In genomic region chrX:4043951-4044350, GRCh38 we compare ENCODE assay signal across 19 cellular contexts.
"Had no signal": no experiment of that assay in that cellular context is flagged by ENCODE, and none has a peak within 500 bp of the region (broad histone marks: within the 10 kb centered on the region; RNA-seq: fewer than 3 reads in every experiment).

No MANE protein-coding gene starts in this region.

- H3K36me3 Mint-ChIP-seq: activated CD4-positive, alpha-beta memory T cell treated with anti-CD3 and anti-CD28 coated beads for 36 hours; activated naive CD8-positive, alpha-beta T cell; stimulated activated memory B cell treated with anti-CD40 and anti-IgM and Interleukin-4, amounts not matched to agents 10 μg/mL and 1 μg/mL and 100 μg/mL, for 72 hours had no signal

- H3K4me3 ChIP-seq: dorsolateral prefrontal cortex, lung, right lobe of liver, thoracic aorta, upper lobe of right lung had no signal

- H3K27ac ChIP-seq: dorsolateral prefrontal cortex, parathyroid adenoma, right lobe of liver, thoracic aorta, upper lobe of right lung had no signal

- H3K9me3 Mint-ChIP-seq: activated CD4-positive, alpha-beta memory T cell treated with anti-CD3 and anti-CD28 coated beads for 36 hours; activated T-helper 1 cell treated with anti-CD3 and anti-CD28 coated beads, Interleukin-12 subunit alpha, Interleukin-12 subunit beta, Interleukin-2, Interleukin-4 antibody, amounts not matched to agents 30 ng/mL and 10 ng/mL and 1 ng/mL, durations not matched to agents 14 hours and 24 hours and 36 hours had no signal

- H3K27ac Mint-ChIP-seq: activated B cell treated with CpG ODN at 0.5 μM for 24 hours; activated CD4-positive, alpha-beta memory T cell treated with anti-CD3 and anti-CD28 coated beads for 36 hours; activated naive CD8-positive, alpha-beta T cell; activated T-helper 1 cell treated with anti-CD3 and anti-CD28 coated beads, Interleukin-12 subunit alpha, Interleukin-12 subunit beta, Interleukin-2, Interleukin-4 antibody, amounts not matched to agents 30 ng/mL and 10 ng/mL and 1 ng/mL, durations not matched to agents 14 hours and 24 hours and 36 hours; nephron; stimulated activated memory B cell treated with anti-CD40 and anti-IgM and Interleukin-4, amounts not matched to agents 10 μg/mL and 1 μg/mL and 100 μg/mL, for 72 hours had no signal

- DNase-seq: activated B cell treated with CpG ODN at 0.5 μM for 24 hours; activated CD4-positive, alpha-beta memory T cell treated with anti-CD3 and anti-CD28 coated beads for 36 hours; activated CD4-positive, alpha-beta T cell treated with anti-CD3 and anti-CD28 coated beads for 4 hours; activated gamma-delta T cell treated with Interleukin-2 at 50 U/mL for 16 hours; activated T-cell treated with anti-CD3 and anti-CD28 coated beads for 4 hours; dorsolateral prefrontal cortex; hypothalamus; islet precursor cell; right lobe of liver; small intestine; stimulated activated CD4-positive, alpha-beta T cell treated with anti-CD3 and anti-CD28 coated beads, Interleukin-4, amount 100 ng/mL, for 1 hour; upper lobe of right lung had no signal

- H3K4me1 Mint-ChIP-seq: activated B cell treated with CpG ODN at 0.5 μM for 24 hours; nephron; stimulated activated memory B cell treated with anti-CD40 and anti-IgM and Interleukin-4, amounts not matched to agents 10 μg/mL and 1 μg/mL and 100 μg/mL, for 72 hours had no signal

- H3K27me3 ChIP-seq: right lobe of liver, upper lobe of right lung had no signal

- H3K9me3 ChIP-seq: right lobe of liver, thoracic aorta, upper lobe of right lung had no signal

- H3K36me3 ChIP-seq: right lobe of liver, thoracic aorta, upper lobe of right lung had no signal

- H3K27me3 Mint-ChIP-seq: activated B cell treated with CpG ODN at 0.5 μM for 24 hours; activated CD4-positive, alpha-beta memory T cell treated with anti-CD3 and anti-CD28 coated beads for 36 hours; activated naive CD8-positive, alpha-beta T cell; stimulated activated memory B cell treated with anti-CD40 and anti-IgM and Interleukin-4, amounts not matched to agents 10 μg/mL and 1 μg/mL and 100 μg/mL, for 72 hours had no signal

- H3K4me1 ChIP-seq: parathyroid adenoma, right lobe of liver, upper lobe of right lung had no signal

- H3K4me3 Mint-ChIP-seq: activated B cell treated with CpG ODN at 0.5 μM for 24 hours; activated CD4-positive, alpha-beta memory T cell treated with anti-CD3 and anti-CD28 coated beads for 36 hours; activated naive CD8-positive, alpha-beta T cell; activated T-helper 1 cell treated with anti-CD3 and anti-CD28 coated beads, Interleukin-12 subunit alpha, Interleukin-12 subunit beta, Interleukin-2, Interleukin-4 antibody, amounts not matched to agents 30 ng/mL and 10 ng/mL and 1 ng/mL, durations not matched to agents 14 hours and 24 hours and 36 hours; nephron; stimulated activated memory B cell treated with anti-CD40 and anti-IgM and Interleukin-4, amounts not matched to agents 10 μg/mL and 1 μg/mL and 100 μg/mL, for 72 hours had no signal
